ENCODE assay signal across 13 cellular contexts in genomic region chr9:115229496-115229895, GRCh38.
DNase-seq lines count a peak whose midpoint lies in the region; ATAC-seq and TF ChIP-seq lines count a peak whose summit lies in the region.
"Had no signal": no experiment of that assay in that cellular context is flagged by ENCODE, and none has a peak within 500 bp of the region (broad histone marks: within the 10 kb centered on the region; RNA-seq: fewer than 3 reads in every experiment).

No MANE protein-coding gene starts in this region.

- H3K4me1 ChIP-seq in smooth muscle cell (ENCODE audit: low read depth), result no peaks in the 10 kb centered on the region
- H3K4me1 ChIP-seq: BLaER1 treated with 17β-estradiol and CSF1 and Interleukin-3, amounts not matched to agents 10 nM and 100 nM had no signal

- 62% methylated on average over 2 of the region's 2 CpGs for WGBS in smooth muscle cell (ENCODE audit: low lambda C conversion rate)

- no peaks in the 10 kb centered on the region for H3K79me2 ChIP-seq in smooth muscle cell (ENCODE audit: low read depth)

- H3K27ac Mint-ChIP-seq in stimulated activated naive CD8-positive, alpha-beta T cell treated with anti-CD3 and anti-CD28 coated beads, Interleukin-15, amount 100 ng/mL, for 72 hours, result no peak overlapping the region

- H4K20me1 ChIP-seq in smooth muscle cell (ENCODE audit: low read depth), result no peaks in the 10 kb centered on the region
- H4K20me1 ChIP-seq: BLaER1 treated with 17β-estradiol and CSF1 and Interleukin-3, amounts not matched to agents 10 nM and 100 nM had no signal

- peak overlapping the region; percentile 62 for H3K27ac ChIP-seq in smooth muscle cell (ENCODE audit: low read depth)
- H3K27ac ChIP-seq: BLaER1 treated with 17β-estradiol and CSF1 and Interleukin-3, amounts not matched to agents 10 nM and 100 nM; HL-60 had no signal

- H3K4me3 Mint-ChIP-seq in stimulated activated naive CD8-positive, alpha-beta T cell treated with anti-CD3 and anti-CD28 coated beads, Interleukin-15, amount 100 ng/mL, for 72 hours, result no peak overlapping the region

- no peak overlapping the region for H3K4me2 ChIP-seq in smooth muscle cell
- H3K4me2 ChIP-seq: BLaER1 treated with 17β-estradiol and CSF1 and Interleukin-3, amounts not matched to agents 10 nM and 100 nM had no signal

- ATAC-seq in stimulated activated naive CD8-positive, alpha-beta T cell treated with anti-CD3 and anti-CD28 coated beads, Interleukin-15, amount 100 ng/mL, for 72 hours, result no peak
- no peak for ATAC-seq in GM18502 (IDR thresholded peaks at IDR 0.05; ENCODE audit: poor library complexity, unreplicated experiment)

- H3K9ac ChIP-seq in smooth muscle cell (ENCODE audit: low read depth), result no peak overlapping the region
- H3K9ac ChIP-seq: BLaER1 treated with 17β-estradiol and CSF1 and Interleukin-3, amounts not matched to agents 10 nM and 100 nM had no signal

- no peaks in the 10 kb centered on the region for H3K4me1 Mint-ChIP-seq in stimulated activated naive CD8-positive, alpha-beta T cell treated with anti-CD3 and anti-CD28 coated beads, Interleukin-15, amount 100 ng/mL, for 72 hours

- H3K36me3 ChIP-seq in smooth muscle cell (ENCODE audit: low read depth), result no peaks in the 10 kb centered on the region
- H3K36me3 ChIP-seq: BLaER1 treated with 17β-estradiol and CSF1 and Interleukin-3, amounts not matched to agents 10 nM and 100 nM had no signal

- H3K4me3 ChIP-seq in fibroblast of mammary gland (ENCODE audit: control insufficient read depth, low read depth, low read length) (no peak overlapping the region), smooth muscle cell (no peak overlapping the region)
- H3K4me3 ChIP-seq: BLaER1 treated with 17β-estradiol and CSF1 and Interleukin-3, amounts not matched to agents 10 nM and 100 nM had no signal

- peaks cover 9% of the 10 kb centered on the region for H3K27me3 Mint-ChIP-seq in stimulated activated naive CD8-positive, alpha-beta T cell treated with anti-CD3 and anti-CD28 coated beads, Interleukin-15, amount 100 ng/mL, for 72 hours

- peaks cover 4% of the 10 kb centered on the region for H3K27me3 ChIP-seq in smooth muscle cell (ENCODE audit: low read depth)
- H3K27me3 ChIP-seq: BLaER1 treated with 17β-estradiol and CSF1 and Interleukin-3, amounts not matched to agents 10 nM and 100 nM had no signal

- no peak overlapping the region for H2AFZ ChIP-seq in smooth muscle cell (ENCODE audit: low read depth)

- no peaks in the 10 kb centered on the region for H3F3A ChIP-seq in smooth muscle cell (ENCODE audit: low read depth)

- H3K9me3 Mint-ChIP-seq in stimulated activated naive CD8-positive, alpha-beta T cell treated with anti-CD3 and anti-CD28 coated beads, Interleukin-15, amount 100 ng/mL, for 72 hours, result no peaks in the 10 kb centered on the region

- no peaks in the 10 kb centered on the region for H3K9me3 ChIP-seq in smooth muscle cell (replicated peaks; ENCODE audit: low read depth)
- H3K9me3 ChIP-seq: BLaER1 treated with 17β-estradiol and CSF1 and Interleukin-3, amounts not matched to agents 10 nM and 100 nM had no signal

- TF ChIP-seq CTCF in fibroblast of mammary gland (conservative IDR thresholded peaks at IDR 0.05; ENCODE audit: control insufficient read depth, insufficient read depth, low read depth, low read length), result no peak
- no peak for TF ChIP-seq CTCF in smooth muscle cell (IDR thresholded peaks at IDR 0.05; ENCODE audit: borderline replicate concordance, insufficient read depth, poor library complexity, severe bottlenecking)

- DNase-seq in HCEC 1CT (peak; percentile 31), T1000 (lab: John Stamatoyannopoulos, UW) (peak; percentile 56), fibroblast of mammary gland (ENCODE audit: low read depth) (peak; percentile 64), smooth muscle cell (lab: John Stamatoyannopoulos, UW; ENCODE audit: unreplicated experiment) (no peak)
- DNase-seq in stimulated activated naive CD8-positive, alpha-beta T cell treated with anti-CD3 and anti-CD28 coated beads, Interleukin-15, amount 100 ng/mL, for 72 hours, result no peak
- DNase-seq in activated CD4-positive, alpha-beta T cell treated with anti-CD3 and anti-CD28 coated beads, Interleukin-2, amount 50 U/mL, for 1 hour, result no peak
- DNase-seq: NCI-H1048, NCI-H1694 treated with DMSO at 0.1 percent for 48 hours, NCI-H69, SHP77 had no signal

Comparison
In these comparisons a context has a peak if more than half of its experiments do, and no peak if none do; other contexts are left out.
1. DNase-seq: peak in HCEC 1CT (single experiment), T1000 (single experiment) and fibroblast of mammary gland (single experiment); none in smooth muscle cell (single experiment), stimulated activated naive CD8-positive, alpha-beta T cell treated with anti-CD3 and anti-CD28 coated beads, Interleukin-15, amount 100 ng/mL, for 72 hours (0 of 2) and activated CD4-positive, alpha-beta T cell treated with anti-CD3 and anti-CD28 coated beads, Interleukin-2, amount 50 U/mL, for 1 hour (single experiment).